In the genomic region with DNA sequence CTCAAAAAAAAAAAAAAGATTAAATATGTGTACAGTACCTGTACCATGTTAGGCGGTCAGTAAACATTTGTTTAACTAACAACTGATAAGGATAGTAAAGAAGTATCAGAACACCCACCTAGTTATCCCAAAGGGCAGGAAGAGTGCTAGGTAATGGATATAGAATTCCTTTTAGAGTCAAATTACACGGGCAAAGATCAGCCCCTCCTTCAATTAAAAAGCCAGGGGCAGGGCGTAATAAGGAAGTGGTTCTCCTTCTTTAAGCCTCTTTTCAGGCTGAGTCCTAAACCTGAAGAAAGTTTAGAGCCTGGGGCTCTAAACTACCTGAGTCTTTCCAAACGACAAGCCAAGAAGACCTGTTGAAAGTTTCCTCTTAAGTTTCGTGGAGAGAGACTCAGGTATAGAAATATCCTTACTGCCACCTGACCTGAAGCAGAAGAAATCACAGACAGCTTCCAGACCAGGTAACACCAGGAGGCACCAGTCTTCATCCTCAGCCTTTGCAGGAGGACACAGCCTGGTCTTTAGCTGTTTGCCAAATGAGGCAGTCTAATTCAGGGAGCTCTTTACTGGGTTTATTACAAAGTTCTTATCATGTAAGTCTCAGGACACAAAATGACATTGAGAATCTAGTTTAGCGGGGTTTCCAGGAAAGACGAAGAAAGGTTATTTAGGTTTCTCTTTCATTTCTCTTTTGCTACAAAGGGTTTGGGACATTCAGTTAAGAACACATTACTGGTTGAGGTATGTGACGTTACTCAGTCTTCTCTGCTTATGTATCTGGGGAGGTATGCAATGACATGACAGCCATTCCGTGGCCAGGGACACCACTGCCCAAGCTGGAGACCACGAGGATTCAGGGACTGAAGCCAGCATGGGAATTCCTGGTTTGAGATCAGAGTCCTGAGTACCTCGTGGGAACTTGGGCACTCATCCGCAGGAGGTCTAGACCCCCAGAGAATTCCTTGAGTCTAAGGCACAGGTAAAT, we compare ENCODE assay signal across 9 cellular contexts. TPM values are rescaled to one million over a fixed set of nuclear protein-coding genes. Genes with fewer than 3 reads are reported as not detected.
DNase-seq lines count a peak whose midpoint lies in the region; ATAC-seq, FAIRE-seq and TF ChIP-seq lines count a peak whose summit lies in the region.
"Had no signal": no experiment of that assay in that cellular context is flagged by ENCODE, and none has a peak within 500 bp of the region (broad histone marks: within the 10 kb centered on the region; RNA-seq: fewer than 3 reads in every experiment).

A gene with protein sequence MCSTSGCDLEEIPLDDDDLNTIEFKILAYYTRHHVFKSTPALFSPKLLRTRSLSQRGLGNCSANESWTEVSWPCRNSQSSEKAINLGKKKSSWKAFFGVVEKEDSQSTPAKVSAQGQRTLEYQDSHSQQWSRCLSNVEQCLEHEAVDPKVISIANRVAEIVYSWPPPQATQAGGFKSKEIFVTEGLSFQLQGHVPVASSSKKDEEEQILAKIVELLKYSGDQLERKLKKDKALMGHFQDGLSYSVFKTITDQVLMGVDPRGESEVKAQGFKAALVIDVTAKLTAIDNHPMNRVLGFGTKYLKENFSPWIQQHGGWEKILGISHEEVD (plus strand): TSS at position 266 of the 988 bp plus-strand sequence. CDS start 8,367 bp downstream, outside the sequence.

- peak in 1 of 2 experiments; percentile 33; a peak in 1 of 4 replicates for TF ChIP-seq RAD21 in H1 (IDR thresholded peaks at IDR 0.05 in 1 of 2, conservative IDR thresholded peaks at IDR 0.05 in 1 of 2; ENCODE audit: low read depth in 2 of 2, low read length in 2 of 2)

- H3K4me2 ChIP-seq in H1 (ENCODE audit: insufficient read depth in 1 of 2, low read depth in 2 of 2, low read length in 2 of 2), result no peak within 1 kb of the TSS

- H3K36me3 ChIP-seq in H1 (ENCODE audit: control insufficient read depth in 2 of 4, insufficient read depth in 4 of 4, low read length in 3 of 4) (no peaks in the 10 kb centered on the region), stomach (no peaks in the 10 kb centered on the region)

- H3K79me2 ChIP-seq in H1 (ENCODE audit: control insufficient read depth in 1 of 2, insufficient read depth in 2 of 2, low read length in 2 of 2), result no peaks in the 10 kb centered on the region

- H2AFZ ChIP-seq in H1 (ENCODE audit: low read length), result no peak within 1 kb of the TSS

- intact Hi-C loops in stomach (cut with DNase I; ENCODE audit: low total_unique reads), result no loop called here
- intact Hi-C loops in Right ventricle myocardium superior (cut with DNase I), result no loop called here

- H3K56ac ChIP-seq in H1 (replicated peaks; ENCODE audit: insufficient read length, low read depth, low read length), result no peak within 1 kb of the TSS

- no peak within 1 kb of the TSS for H3K14ac ChIP-seq in H1 (ENCODE audit: insufficient read length)

- no peak within 1 kb of the TSS for H4K5ac ChIP-seq in H1 (ENCODE audit: insufficient read length, low read depth, low read length)

- POLR2A ChIA-PET in H1 (lab: Charles Lee; ENCODE audit: partially characterized antibody), result interaction anchor here (1.3 kb wide), 1 partner anchor 11 kb away, joined by 6 read pairs; no protein-coding TSS in a partner anchor

- peak within 1 kb of the TSS; percentile 29; the same call in 1 of the 2 replicates for H2AK5ac ChIP-seq in H1 (ENCODE audit: low read depth, low read length)

- H4K8ac ChIP-seq in H1 (ENCODE audit: extremely low read depth, insufficient read depth, low read length), result no peak within 1 kb of the TSS

- no peak within 1 kb of the TSS for H3K4me3 ChIP-seq in H1 (ENCODE audit: extremely low read depth in 1 of 4, insufficient read depth in 2 of 4, low read depth in 3 of 4, low read length in 4 of 4)
- H3K4me3 ChIP-seq in stomach, result peak within 1 kb of the TSS; percentile 30 to 48 (median 36)

- no peak within 1 kb of the TSS for H3K9ac ChIP-seq in H1 (replicated peaks in 1 of 4; ENCODE audit: extremely low read depth in 1 of 4, low read depth in 3 of 4, low read length in 3 of 4)

- TF ChIP-seq EP300 in H1 (IDR thresholded peaks at IDR 0.05; ENCODE audit: borderline replicate concordance in 1 of 2, low read depth in 2 of 2, low read length in 2 of 2), result no peak
- TF ChIP-seq EP300 in stomach (IDR thresholded peaks at IDR 0.05), result no peak

- H3K79me1 ChIP-seq in H1 (ENCODE audit: low read depth, low read length), result no peaks in the 10 kb centered on the region

- no peak within 1 kb of the TSS for H2BK120ac ChIP-seq in H1 (replicated peaks; ENCODE audit: low read depth, low read length)

- no peak within 1 kb of the TSS for H3K23ac ChIP-seq in H1 (ENCODE audit: insufficient read length)

- H3K4me1 ChIP-seq in H1 (replicated peaks in 1 of 4; ENCODE audit: control insufficient read depth in 3 of 4, insufficient read depth in 4 of 4, low read length in 3 of 4), result peaks cover 0 to 10% (median 4%) of the 10 kb centered on the region in 4 experiments; a peak in 6 of 7 replicates
- H3K4me1 ChIP-seq in stomach, result peaks cover 0 to 21% (median 5%) of the 10 kb centered on the region in 4 donors

- H3K23me2 ChIP-seq in H1 (ENCODE audit: low read depth, low read length), result no peaks in the 10 kb centered on the region

- H2BK5ac ChIP-seq in H1 (ENCODE audit: low read depth, low read length), result peak within 1 kb of the TSS; percentile 64; the same call in 1 of the 2 replicates

- no peaks in the 10 kb centered on the region for H3K9me3 ChIP-seq in H1 (ENCODE audit: insufficient read depth in 2 of 2, low read depth in 1 of 2, low read length in 1 of 2)
- no peaks in the 10 kb centered on the region for H3K9me3 ChIP-seq in stomach

- peak within 1 kb of the TSS; percentile 32 for H4K91ac ChIP-seq in H1 (replicated peaks; ENCODE audit: insufficient read length, low read length)

- no peak within 1 kb of the TSS; the same call in 1 of the 2 replicates for H2BK15ac ChIP-seq in H1 (ENCODE audit: low read length)

- H3K27ac ChIP-seq in H1 (ENCODE audit: low read depth, low read length) (no peak within 1 kb of the TSS), stomach (peak within 1 kb of the TSS; percentile 70 to 90 (median 77))

- H4K20me1 ChIP-seq in H1 (replicated peaks in 1 of 2; ENCODE audit: control insufficient read depth in 1 of 2, insufficient read depth in 2 of 2, low read length in 2 of 2), result no peaks in the 10 kb centered on the region

- no peak for DNase-seq in activated CD4-positive, CD25-positive, alpha-beta regulatory T cell (lab: John Stamatoyannopoulos, UW)
- DNase-seq in NCI-H2107 treated with DMSO at 0.1 percent for 48 hours (lab: John Stamatoyannopoulos, UW; ENCODE audit: unreplicated experiment), result peak; percentile 45
- no peak for DNase-seq in H1 (ENCODE audit: low read depth in 1 of 2, low spot score in 2 of 2)
- no peak for DNase-seq in stomach
- DNase-seq in kidney glomerular epithelial cell (lab: John Stamatoyannopoulos, UW), result no peak
- no peak for DNase-seq in Right ventricle myocardium superior

- CTCF ChIA-PET in H1 (lab: Charles Lee; ENCODE audit: partially characterized antibody), result interaction anchor here (0.7 to 3.1 kb wide), 8 partner anchors 16 to 260 kb away, joined by 3 to 11 read pairs (median 3); no protein-coding TSS in a partner anchor

- 73% methylated on average over 12 of the region's 12 CpGs; no CpG with 5 or more reads in 1 of the 2 experiments for WGBS in H1 (ENCODE audit: extremely low coverage in 1 of 2, insufficient coverage in 1 of 2, insufficient read length in 1 of 2, insufficient replicate concordance in 2 of 2, low coverage in 1 of 2, low lambda C conversion rate in 2 of 2, missing lambda C conversion rate in 1 of 2), 2 experiments
- 21 to 38% (median 32%) methylated on average over 12 of the region's 12 CpGs for WGBS in stomach, 5 donors

- TF ChIP-seq POLR2A in H1 (IDR thresholded peaks at IDR 0.05; ENCODE audit: control extremely low read depth in 1 of 2, low read depth in 2 of 2, low read length in 2 of 2), result no peak
- TF ChIP-seq POLR2A in stomach (IDR thresholded peaks at IDR 0.05), result no peak

- no peak for FAIRE-seq in H1 (lab: Jason Lieb, UNC)

- TF ChIP-seq CTCF in H1 (IDR thresholded peaks at IDR 0.05; ENCODE audit: control extremely low read depth in 1 of 3, insufficient read depth in 1 of 3, low read depth in 1 of 3, low read length in 3 of 3), result no peak
- peak in 1 of 7 experiments; percentile 11 for TF ChIP-seq CTCF in stomach (IDR thresholded peaks at IDR 0.05)

- no peaks in the 10 kb centered on the region for H3K27me3 ChIP-seq in H1 (replicated peaks in 1 of 4; ENCODE audit: control insufficient read depth in 3 of 4, extremely low read depth in 1 of 4, insufficient read depth in 3 of 4, low read length in 3 of 4)
- no peaks in the 10 kb centered on the region for H3K27me3 ChIP-seq in stomach

- H2BK12ac ChIP-seq in H1 (ENCODE audit: low read depth, low read length), result peak within 1 kb of the TSS; percentile 18; the same call in 1 of the 2 replicates

- peak within 1 kb of the TSS; percentile 38; the same call in 1 of the 2 replicates for H2BK20ac ChIP-seq in H1 (ENCODE audit: low read length)

- peak; percentile 93 to 94 for ATAC-seq in activated CD4-positive, CD25-positive, alpha-beta regulatory T cell treated with anti-CD3 and anti-CD28 coated beads, Interleukin-2, amount 50 U/mL, for 24 hours
- ATAC-seq in GM21367 (IDR thresholded peaks at IDR 0.05; ENCODE audit: unreplicated experiment) (no peak), Right ventricle myocardium superior (ENCODE audit: poor library complexity) (no peak)

- peak within 1 kb of the TSS; percentile 54 for H3K4ac ChIP-seq in H1 (replicated peaks; ENCODE audit: insufficient read length, low read depth, low read length)

- H3K18ac ChIP-seq in H1 (ENCODE audit: extremely low read depth, low read length), result no peak within 1 kb of the TSS

TF ChIP-seq in H1, 55 proteins besides CTCF, POLR2A, EP300 and RAD21 (continues in another document):
- TF ChIP-seq GTF2F1 (IDR thresholded peaks at IDR 0.05; ENCODE audit: borderline replicate concordance, low read depth, low read length), result no peak
- no peak for TF ChIP-seq ZNF274 (IDR thresholded peaks at IDR 0.05; ENCODE audit: borderline replicate concordance, extremely low read depth, low read length)
- TF ChIP-seq HDAC2 (IDR thresholded peaks at IDR 0.05; ENCODE audit: borderline replicate concordance in 1 of 2, low read depth in 2 of 2, low read length in 2 of 2), result no peak
- TF ChIP-seq POU5F1 (IDR thresholded peaks at IDR 0.05; ENCODE audit: low read depth, low read length), result no peak
- TF ChIP-seq TAF7 (optimal IDR thresholded peaks at IDR 0.05; ENCODE audit: borderline replicate concordance, low read depth, low read length), result no peak
- no peak for TF ChIP-seq NANOG (IDR thresholded peaks at IDR 0.05; ENCODE audit: insufficient read depth, low read depth, low read length, poor library complexity, severe bottlenecking)

RNA-seq across cellular contexts. Expression of the gene that starts here (rescaled TPM):
- 2.4 and 2.9 TPM in 2 replicates for total RNA-seq in H1 (2021; fragmentation: NEBNext Ultra II Directional; extraction: Animal tissue kit (Norgen Biotek cat#: 25700))
- polyA plus RNA-seq in H1 (2011; rRNA removed) (0.39 and 0.80 TPM in 2 replicates), stomach (10 to 100 TPM in 1 of 3 donors, 1 to 10 TPM in 2; 2.6 to 13.1 (median 7.1) TPM)
- polyA plus RNA-seq in H1 (2011; cell fraction: cytosol; rRNA removed), result 1.7 TPM
- 0.31 TPM for polyA plus RNA-seq in H1 (2011; cell fraction: nucleus; rRNA removed)
- 0.99 to 2.3 TPM (median 1.2 TPM) in 4 replicates for polyA plus RNA-seq in H1 (2012, experiment 1 of 2)
- polyA plus RNA-seq in H1 (2012, experiment 2 of 2), result 0.10 TPM
- 1.5 TPM for polyA plus RNA-seq in H1 (2013, experiment 1 of 2)
- 2.0 TPM for polyA plus RNA-seq in H1 (2013, experiment 2 of 2)
- 0.44 and 0.54 TPM in 2 replicates for polyA minus RNA-seq in H1 (2011; rRNA and poly(A)+ RNA removed)
- polyA minus RNA-seq in H1 (2011; cell fraction: cytosol; rRNA and poly(A)+ RNA removed), result not detected
- polyA minus RNA-seq in H1 (2011; cell fraction: nucleus; rRNA and poly(A)+ RNA removed), result 0.30 TPM
- total RNA-seq in stomach (10 to 100 TPM; 16.1 to 32.7 (median 17.7) TPM), Right ventricle myocardium superior (not detected)
- polyA plus RNA-seq: BJ had no signal

Comparison
In these comparisons a context has a peak if more than half of its experiments do, and no peak if none do; other contexts are left out.
1. ATAC-seq: peak in activated CD4-positive, CD25-positive, alpha-beta regulatory T cell treated with anti-CD3 and anti-CD28 coated beads, Interleukin-2, amount 50 U/mL, for 24 hours (2 of 2); none in GM21367 (single experiment) and Right ventricle myocardium superior (single experiment).
2. H3K4me3 ChIP-seq: peak in stomach (4 of 4); none in H1 (0 of 4).